Comparison of ENCODE assay signal across 17 cellular contexts in the genomic region with DNA sequence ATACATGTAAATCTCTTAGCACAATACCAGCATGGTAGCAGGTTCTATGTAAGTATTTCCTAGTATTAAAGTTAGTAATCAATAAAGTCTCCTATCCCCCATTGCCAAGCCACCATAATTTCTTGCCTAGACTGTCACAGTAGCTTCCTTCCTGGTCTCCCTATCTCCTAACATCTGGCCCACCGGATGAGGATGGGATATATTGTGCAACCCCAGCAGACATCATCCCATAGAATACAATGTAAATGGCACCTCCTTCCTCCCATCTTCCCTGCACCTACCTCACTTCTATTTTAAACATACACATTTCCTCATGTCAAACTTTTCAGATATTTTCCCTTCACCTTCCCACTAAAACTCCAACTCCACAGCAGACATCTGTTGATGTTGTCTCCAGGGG. TPM values are rescaled to one million over a fixed set of nuclear protein-coding genes. Genes with fewer than 3 reads are reported as not detected.
DNase-seq lines count a peak whose midpoint lies in the region; ATAC-seq, FAIRE-seq and TF ChIP-seq lines count a peak whose summit lies in the region.
"Had no signal": no experiment of that assay in that cellular context is flagged by ENCODE, and none has a peak within 500 bp of the region (broad histone marks: within the 10 kb centered on the region; RNA-seq: fewer than 3 reads in every experiment).

No MANE protein-coding gene starts in this region.

- POLR2A ChIA-PET in HepG2 (lab: Yijun Ruan, JAX), result no interaction called here

- no peak for TF ChIP-seq EP300 in HepG2 (IDR thresholded peaks at IDR 0.05; ENCODE audit: low read depth in 2 of 2, low read length in 2 of 2)
- TF ChIP-seq EP300 in HepG2 (CRISPR knock-in tag; IDR thresholded peaks at IDR 0.05; ENCODE audit: borderline replicate concordance), result no peak

- H3K9me3 ChIP-seq in HepG2 (ENCODE audit: low read length) (no peaks in the 10 kb centered on the region), right lobe of liver (no peaks in the 10 kb centered on the region), osteoblast (ENCODE audit: low read depth, low read length) (no peaks in the 10 kb centered on the region)
- H3K9me3 ChIP-seq: A549 had no signal

- FAIRE-seq in HepG2 (lab: Jason Lieb, UNC), result no peak
- FAIRE-seq: A549, GM12892, GM18507, H1, HTR-8/SVneo had no signal

- H3K27ac ChIP-seq in HepG2 (ENCODE audit: extremely low read length, insufficient read depth, low read length) (no peak overlapping the region), right lobe of liver (no peak overlapping the region), osteoblast (ENCODE audit: low read depth, low read length) (no peak overlapping the region)
- H3K27ac ChIP-seq: 22Rv1, A549, C4-2B had no signal

- no peak overlapping the region for H3K4me3 ChIP-seq in HepG2 (replicated peaks in 1 of 3; ENCODE audit: insufficient read depth in 1 of 3, low read depth in 2 of 3, low read length in 3 of 3)
- no peak overlapping the region for H3K4me3 ChIP-seq in right lobe of liver
- no peak overlapping the region for H3K4me3 ChIP-seq in osteoblast (ENCODE audit: insufficient read depth, low read length)
- H3K4me3 ChIP-seq: A549 had no signal

- H3K4me1 ChIP-seq in HepG2 (ENCODE audit: insufficient read depth, low read length) (peaks cover 64% of the 10 kb centered on the region), right lobe of liver (peaks cover 0 to 11% (median 3%) of the 10 kb centered on the region in 4 donors), osteoblast (ENCODE audit: insufficient read depth, low read length) (peaks cover 17% of the 10 kb centered on the region)

- intact Hi-C loops in HepG2 (cut with micrococcal nuclease; ENCODE audit: unreplicated experiment), result no loop called here
- intact Hi-C loops in right lobe of liver (cut with DNase I), result no loop called here
- intact Hi-C loops in left colon (cut with DNase I, micrococcal nuclease), result no loop called here

- peaks cover 2% of the 10 kb centered on the region for H3K79me2 ChIP-seq in HepG2 (ENCODE audit: insufficient read depth, low read length)
- no peaks in the 10 kb centered on the region for H3K79me2 ChIP-seq in osteoblast (ENCODE audit: insufficient read depth, low read length)

- TF ChIP-seq POLR2A in HepG2 (IDR thresholded peaks at IDR 0.05; ENCODE audit: insufficient read depth in 1 of 2, low read depth in 2 of 2, low read length in 2 of 2), result no peak
- no peak for TF ChIP-seq POLR2A in right lobe of liver (IDR thresholded peaks at IDR 0.05)

- H3K27me3 ChIP-seq in HepG2 (ENCODE audit: control insufficient read depth in 1 of 2, insufficient read depth in 2 of 2, low read length in 2 of 2) (no peaks in the 10 kb centered on the region), right lobe of liver (no peaks in the 10 kb centered on the region), osteoblast (ENCODE audit: insufficient read depth, low read length) (no peaks in the 10 kb centered on the region)

- in situ Hi-C loops in HepG2 (cut with HindIII; ENCODE audit: extremely low pct_ligation_motif_present, low pct_unique_long_range_greater_than_20kb), result no loop called here

- ATAC-seq in HepG2 (no peak), right lobe of liver (no peak), left colon (no peak)
- ATAC-seq: A549 had no signal

- no peak overlapping the region for H3K4me2 ChIP-seq in HepG2 (ENCODE audit: low read depth, low read length)
- no peak overlapping the region for H3K4me2 ChIP-seq in osteoblast (ENCODE audit: insufficient read depth, low read length)
- H3K4me2 ChIP-seq: A549 had no signal

- TF ChIP-seq RAD21 in HepG2 (CRISPR knock-in tag; IDR thresholded peaks at IDR 0.05), result no peak

- H3K36me3 ChIP-seq in HepG2 (replicated peaks in 1 of 2; ENCODE audit: control insufficient read depth in 1 of 2, insufficient read depth in 2 of 2, low read length in 2 of 2) (no peaks in the 10 kb centered on the region), right lobe of liver (no peaks in the 10 kb centered on the region), osteoblast (ENCODE audit: insufficient read depth, low read length) (no peaks in the 10 kb centered on the region)

- no TSS peak for BruUV-seq in HepG2 (replicated peaks; lab: Mats Ljungman, UMichigan)

- 17% methylated on average over 1 of the region's 1 CpG for WGBS in HepG2 (ENCODE audit: low lambda C conversion rate)
- WGBS in right lobe of liver (ENCODE audit: insufficient coverage, low coverage, low lambda C conversion rate, missing lambda C conversion rate), result 87% methylated on average over 1 of the region's 1 CpG

- DNase-seq in HepG2 (ENCODE audit: low spot score) (no peak), right lobe of liver (no peak), osteoblast (ENCODE audit: insufficient read length, low spot score, missing footprints) (no peak), left colon (no peak)
- DNase-seq: AML-193; CD4-positive, alpha-beta memory T cell; DMS153; DMS79; GDM1; H9 had no signal

- H2AFZ ChIP-seq in HepG2 (ENCODE audit: low read length) (no peak overlapping the region), osteoblast (ENCODE audit: low read length) (no peak overlapping the region)

- no peak for TF ChIP-seq CTCF in HepG2 (CRISPR knock-in tag; IDR thresholded peaks at IDR 0.05)
- TF ChIP-seq CTCF in right lobe of liver (IDR thresholded peaks at IDR 0.05), result no peak
- no peak for TF ChIP-seq CTCF in osteoblast (IDR thresholded peaks at IDR 0.05; ENCODE audit: extremely low read depth, low read depth, low read length)

- no peak overlapping the region for H3K9ac ChIP-seq in HepG2 (ENCODE audit: insufficient read depth, low read depth, low read length)

- H4K20me1 ChIP-seq in HepG2 (ENCODE audit: insufficient read depth, low read length), result no peaks in the 10 kb centered on the region
- H4K20me1 ChIP-seq in osteoblast (ENCODE audit: insufficient read depth, low read length), result no peaks in the 10 kb centered on the region

- CTCF ChIA-PET in HepG2 (lab: Yijun Ruan, JAX; ENCODE audit: low intra/inter-chr PET ratio, low total read pairs), result no interaction called here

RNA-seq across cellular contexts. Expression of a gene that starts 3.5 kb away (rescaled TPM):
- 8.1 and 13.3 TPM in 2 replicates for total RNA-seq in HepG2 (2016; rRNA removed; fragmentation: Illumina TruSeq; extraction: Trizol)
- total RNA-seq in HepG2 (2016; cell fraction: cytosol; rRNA removed; fragmentation: Illumina TruSeq; extraction: Trizol; ENCODE audit: low read depth), result 3.0 and 3.2 TPM in 2 replicates
- 8.0 and 11.8 TPM in 2 replicates for total RNA-seq in HepG2 (2016; cell fraction: insoluble cytoplasmic fraction; rRNA removed; fragmentation: Illumina TruSeq; extraction: Trizol)
- 7.8 and 8.0 TPM in 2 replicates for total RNA-seq in HepG2 (2016; cell fraction: membrane; rRNA removed; fragmentation: Illumina TruSeq; extraction: Trizol)
- total RNA-seq in HepG2 (2016; cell fraction: nucleus; rRNA removed; fragmentation: Illumina TruSeq; extraction: Trizol), result 15.9 and 17.1 TPM in 2 replicates
- polyA plus RNA-seq in HepG2 (2011; rRNA removed), result 14.0 and 17.0 TPM in 2 replicates
- polyA plus RNA-seq in HepG2 (2011; cell fraction: cytosol; rRNA removed), result 6.9 and 9.3 TPM in 2 replicates
- polyA plus RNA-seq in HepG2 (2011; cell fraction: nucleus; rRNA removed), result 29.0 and 46.1 TPM in 2 replicates
- 9.4 and 11.5 TPM in 2 replicates for polyA plus RNA-seq in HepG2 (2012)
- polyA plus RNA-seq in HepG2 (2016; cell fraction: cytosol; fragmentation: Illumina TruSeq; extraction: Trizol; ENCODE audit: low read depth), result 0.54 and 0.75 TPM in 2 replicates
- 4.6 and 4.8 TPM in 2 replicates for polyA plus RNA-seq in HepG2 (2016; cell fraction: insoluble cytoplasmic fraction; fragmentation: Illumina TruSeq; extraction: Trizol; ENCODE audit: low read depth)
- 2.4 and 2.5 TPM in 2 replicates for polyA plus RNA-seq in HepG2 (2016; cell fraction: membrane; fragmentation: Illumina TruSeq; extraction: Trizol; ENCODE audit: low read depth)
- polyA plus RNA-seq in HepG2 (2016; cell fraction: nucleus; fragmentation: Illumina TruSeq; extraction: Trizol; ENCODE audit: insufficient read depth, low read depth), result 27.2 and 30.6 TPM in 2 replicates
- polyA minus RNA-seq in HepG2 (2011; rRNA and poly(A)+ RNA removed; ENCODE audit: low replicate concordance), result 46.1 and 68.9 TPM in 2 replicates
- polyA minus RNA-seq in HepG2 (2011; cell fraction: cytosol; rRNA and poly(A)+ RNA removed), result 8.0 and 8.9 TPM in 2 replicates
- 17.8 and 27.4 TPM in 2 replicates for polyA minus RNA-seq in HepG2 (2011; cell fraction: nucleus; rRNA and poly(A)+ RNA removed)
- total RNA-seq in right lobe of liver, result 10 to 100 TPM in 4 of 6 experiments, 1 to 10 TPM in 2; 9.0 to 15.9 (median 10.6) TPM
- total RNA-seq in osteoblast, result 25.3 and 26.2 TPM in 2 replicates
- total RNA-seq in left colon, result 10 to 100 TPM; 21.2 to 21.6 TPM

RNA-seq across cellular contexts. Expression of a gene that starts 15.6 kb away (rescaled TPM):
- total RNA-seq in HepG2 (2016; rRNA removed; fragmentation: Illumina TruSeq; extraction: Trizol) (6.0 and 12.2 TPM in 2 replicates), right lobe of liver (1 to 10 TPM; 1.9 to 5.3 (median 3.7) TPM), osteoblast (16.3 and 17.4 TPM in 2 replicates), left colon (1 to 10 TPM; 6.2 to 8.0 TPM)
- total RNA-seq in HepG2 (2016; cell fraction: cytosol; rRNA removed; fragmentation: Illumina TruSeq; extraction: Trizol; ENCODE audit: low read depth), result 2.6 and 2.7 TPM in 2 replicates
- 5.9 and 11.3 TPM in 2 replicates for total RNA-seq in HepG2 (2016; cell fraction: insoluble cytoplasmic fraction; rRNA removed; fragmentation: Illumina TruSeq; extraction: Trizol)
- total RNA-seq in HepG2 (2016; cell fraction: membrane; rRNA removed; fragmentation: Illumina TruSeq; extraction: Trizol), result 3.3 and 3.6 TPM in 2 replicates
- 18.5 and 19.7 TPM in 2 replicates for total RNA-seq in HepG2 (2016; cell fraction: nucleus; rRNA removed; fragmentation: Illumina TruSeq; extraction: Trizol)
- polyA plus RNA-seq in HepG2 (2011; rRNA removed), result 10.8 and 15.4 TPM in 2 replicates
- 8.1 and 9.6 TPM in 2 replicates for polyA plus RNA-seq in HepG2 (2011; cell fraction: cytosol; rRNA removed)
- 24.5 and 30.2 TPM in 2 replicates for polyA plus RNA-seq in HepG2 (2011; cell fraction: nucleus; rRNA removed)
- 8.5 and 8.6 TPM in 2 replicates for polyA plus RNA-seq in HepG2 (2012)
- polyA plus RNA-seq in HepG2 (2016; cell fraction: cytosol; fragmentation: Illumina TruSeq; extraction: Trizol; ENCODE audit: low read depth), result 0.77 and 0.96 TPM in 2 replicates
- 4.7 and 5.5 TPM in 2 replicates for polyA plus RNA-seq in HepG2 (2016; cell fraction: insoluble cytoplasmic fraction; fragmentation: Illumina TruSeq; extraction: Trizol; ENCODE audit: low read depth)
- polyA plus RNA-seq in HepG2 (2016; cell fraction: membrane; fragmentation: Illumina TruSeq; extraction: Trizol; ENCODE audit: low read depth), result 1.7 and 2.0 TPM in 2 replicates
- 17.6 and 22.8 TPM in 2 replicates for polyA plus RNA-seq in HepG2 (2016; cell fraction: nucleus; fragmentation: Illumina TruSeq; extraction: Trizol; ENCODE audit: insufficient read depth, low read depth)
- 2.5 and 22.6 TPM in 2 replicates for polyA minus RNA-seq in HepG2 (2011; rRNA and poly(A)+ RNA removed; ENCODE audit: low replicate concordance)
- polyA minus RNA-seq in HepG2 (2011; cell fraction: cytosol; rRNA and poly(A)+ RNA removed), result 6.1 and 6.4 TPM in 2 replicates
- 29.2 and 34.7 TPM in 2 replicates for polyA minus RNA-seq in HepG2 (2011; cell fraction: nucleus; rRNA and poly(A)+ RNA removed)

RNA-seq across cellular contexts. Expression of a gene that starts 33.6 kb away (rescaled TPM):
- total RNA-seq in HepG2 (2016; rRNA removed; fragmentation: Illumina TruSeq; extraction: Trizol) (18.9 and 21.3 TPM in 2 replicates), right lobe of liver (10 to 100 TPM in 5 of 6 experiments, 1 to 10 TPM in 1; 7.7 to 21.6 (median 15.4) TPM), osteoblast (24.2 and 25.0 TPM in 2 replicates), left colon (10 to 100 TPM; 17.6 to 35.1 TPM)
- 3.4 and 4.3 TPM in 2 replicates for total RNA-seq in HepG2 (2016; cell fraction: cytosol; rRNA removed; fragmentation: Illumina TruSeq; extraction: Trizol; ENCODE audit: low read depth)
- total RNA-seq in HepG2 (2016; cell fraction: insoluble cytoplasmic fraction; rRNA removed; fragmentation: Illumina TruSeq; extraction: Trizol), result 17.8 and 20.4 TPM in 2 replicates
- total RNA-seq in HepG2 (2016; cell fraction: membrane; rRNA removed; fragmentation: Illumina TruSeq; extraction: Trizol), result 13.3 and 13.9 TPM in 2 replicates
- 16.6 and 20.6 TPM in 2 replicates for total RNA-seq in HepG2 (2016; cell fraction: nucleus; rRNA removed; fragmentation: Illumina TruSeq; extraction: Trizol)
- 36.2 and 36.3 TPM in 2 replicates for polyA plus RNA-seq in HepG2 (2011; rRNA removed)
- 28.2 and 31.2 TPM in 2 replicates for polyA plus RNA-seq in HepG2 (2011; cell fraction: cytosol; rRNA removed)
- polyA plus RNA-seq in HepG2 (2011; cell fraction: nucleus; rRNA removed), result 36.5 and 54.5 TPM in 2 replicates
- 22.7 and 24.1 TPM in 2 replicates for polyA plus RNA-seq in HepG2 (2012)
- 3.2 and 3.3 TPM in 2 replicates for polyA plus RNA-seq in HepG2 (2016; cell fraction: cytosol; fragmentation: Illumina TruSeq; extraction: Trizol; ENCODE audit: low read depth)
- 14.2 and 14.4 TPM in 2 replicates for polyA plus RNA-seq in HepG2 (2016; cell fraction: insoluble cytoplasmic fraction; fragmentation: Illumina TruSeq; extraction: Trizol; ENCODE audit: low read depth)
- 8.3 and 9.3 TPM in 2 replicates for polyA plus RNA-seq in HepG2 (2016; cell fraction: membrane; fragmentation: Illumina TruSeq; extraction: Trizol; ENCODE audit: low read depth)
- polyA plus RNA-seq in HepG2 (2016; cell fraction: nucleus; fragmentation: Illumina TruSeq; extraction: Trizol; ENCODE audit: insufficient read depth, low read depth), result 33.8 and 37.9 TPM in 2 replicates
- 35.9 and 51.8 TPM in 2 replicates for polyA minus RNA-seq in HepG2 (2011; rRNA and poly(A)+ RNA removed; ENCODE audit: low replicate concordance)
- 12.0 and 17.2 TPM in 2 replicates for polyA minus RNA-seq in HepG2 (2011; cell fraction: cytosol; rRNA and poly(A)+ RNA removed)
- 21.9 and 35.8 TPM in 2 replicates for polyA minus RNA-seq in HepG2 (2011; cell fraction: nucleus; rRNA and poly(A)+ RNA removed)

RNA-seq across cellular contexts. Expression of a gene that starts 41.7 kb away (rescaled TPM):
- total RNA-seq in HepG2 (2016; rRNA removed; fragmentation: Illumina TruSeq; extraction: Trizol), result 2.9 and 4.3 TPM in 2 replicates
- 1.1 and 1.8 TPM in 2 replicates for total RNA-seq in HepG2 (2016; cell fraction: cytosol; rRNA removed; fragmentation: Illumina TruSeq; extraction: Trizol; ENCODE audit: low read depth)
- 4.0 and 5.3 TPM in 2 replicates for total RNA-seq in HepG2 (2016; cell fraction: insoluble cytoplasmic fraction; rRNA removed; fragmentation: Illumina TruSeq; extraction: Trizol)
- total RNA-seq in HepG2 (2016; cell fraction: membrane; rRNA removed; fragmentation: Illumina TruSeq; extraction: Trizol), result 1.1 and 2.7 TPM in 2 replicates
- total RNA-seq in HepG2 (2016; cell fraction: nucleus; rRNA removed; fragmentation: Illumina TruSeq; extraction: Trizol), result 10.3 and 12.7 TPM in 2 replicates
- polyA plus RNA-seq in HepG2 (2011; rRNA removed), result 5.0 and 6.3 TPM in 2 replicates
- polyA plus RNA-seq in HepG2 (2011; cell fraction: cytosol; rRNA removed), result 2.3 and 3.7 TPM in 2 replicates
- polyA plus RNA-seq in HepG2 (2011; cell fraction: nucleus; rRNA removed), result 12.9 and 22.9 TPM in 2 replicates
- polyA plus RNA-seq in HepG2 (2012), result 3.7 and 5.2 TPM in 2 replicates
- 0.26 and 0.36 TPM in 2 replicates for polyA plus RNA-seq in HepG2 (2016; cell fraction: cytosol; fragmentation: Illumina TruSeq; extraction: Trizol; ENCODE audit: low read depth)
- 1.9 and 2.2 TPM in 2 replicates for polyA plus RNA-seq in HepG2 (2016; cell fraction: insoluble cytoplasmic fraction; fragmentation: Illumina TruSeq; extraction: Trizol; ENCODE audit: low read depth)
- 0.65 and 0.73 TPM in 2 replicates for polyA plus RNA-seq in HepG2 (2016; cell fraction: membrane; fragmentation: Illumina TruSeq; extraction: Trizol; ENCODE audit: low read depth)
- polyA plus RNA-seq in HepG2 (2016; cell fraction: nucleus; fragmentation: Illumina TruSeq; extraction: Trizol; ENCODE audit: insufficient read depth, low read depth), result 13.4 and 14.1 TPM in 2 replicates
- 8.0 and 29.3 TPM in 2 replicates for polyA minus RNA-seq in HepG2 (2011; rRNA and poly(A)+ RNA removed; ENCODE audit: low replicate concordance)
- 1.1 and 1.4 TPM in 2 replicates for polyA minus RNA-seq in HepG2 (2011; cell fraction: cytosol; rRNA and poly(A)+ RNA removed)
- polyA minus RNA-seq in HepG2 (2011; cell fraction: nucleus; rRNA and poly(A)+ RNA removed), result 10.0 and 27.5 TPM in 2 replicates
- 10 to 100 TPM in 3 of 6 experiments, 1 to 10 TPM in 3; 5.2 to 13.8 (median 9.1) TPM for total RNA-seq in right lobe of liver
- total RNA-seq in osteoblast, result 21.5 and 21.7 TPM in 2 replicates
- 10 to 100 TPM; 14.9 TPM for total RNA-seq in left colon

RNA-seq across cellular contexts. Expression of a gene that starts 59.2 kb away (rescaled TPM):
- total RNA-seq in HepG2 (2016; rRNA removed; fragmentation: Illumina TruSeq; extraction: Trizol), result 9.1 and 16.4 TPM in 2 replicates
- total RNA-seq in HepG2 (2016; cell fraction: cytosol; rRNA removed; fragmentation: Illumina TruSeq; extraction: Trizol; ENCODE audit: low read depth), result 2.8 and 3.8 TPM in 2 replicates
- total RNA-seq in HepG2 (2016; cell fraction: insoluble cytoplasmic fraction; rRNA removed; fragmentation: Illumina TruSeq; extraction: Trizol), result 9.2 and 15.3 TPM in 2 replicates
- total RNA-seq in HepG2 (2016; cell fraction: membrane; rRNA removed; fragmentation: Illumina TruSeq; extraction: Trizol), result 5.5 and 6.0 TPM in 2 replicates
- 18.6 and 21.3 TPM in 2 replicates for total RNA-seq in HepG2 (2016; cell fraction: nucleus; rRNA removed; fragmentation: Illumina TruSeq; extraction: Trizol)
- 30.4 and 35.0 TPM in 2 replicates for polyA plus RNA-seq in HepG2 (2011; rRNA removed)
- 23.7 and 28.2 TPM in 2 replicates for polyA plus RNA-seq in HepG2 (2011; cell fraction: cytosol; rRNA removed)
- 33.3 and 38.3 TPM in 2 replicates for polyA plus RNA-seq in HepG2 (2011; cell fraction: nucleus; rRNA removed)
- polyA plus RNA-seq in HepG2 (2012), result 18.7 and 23.0 TPM in 2 replicates
- polyA plus RNA-seq in HepG2 (2016; cell fraction: cytosol; fragmentation: Illumina TruSeq; extraction: Trizol; ENCODE audit: low read depth), result 2.6 and 3.2 TPM in 2 replicates
- 11.1 TPM in 2 replicates for polyA plus RNA-seq in HepG2 (2016; cell fraction: insoluble cytoplasmic fraction; fragmentation: Illumina TruSeq; extraction: Trizol; ENCODE audit: low read depth)
- 3.3 and 3.5 TPM in 2 replicates for polyA plus RNA-seq in HepG2 (2016; cell fraction: membrane; fragmentation: Illumina TruSeq; extraction: Trizol; ENCODE audit: low read depth)
- polyA plus RNA-seq in HepG2 (2016; cell fraction: nucleus; fragmentation: Illumina TruSeq; extraction: Trizol; ENCODE audit: insufficient read depth, low read depth), result 49.0 and 49.2 TPM in 2 replicates
- polyA minus RNA-seq in HepG2 (2011; rRNA and poly(A)+ RNA removed; ENCODE audit: low replicate concordance), result 23.9 and 31.6 TPM in 2 replicates
- 10.4 and 12.6 TPM in 2 replicates for polyA minus RNA-seq in HepG2 (2011; cell fraction: cytosol; rRNA and poly(A)+ RNA removed)
- 25.0 and 37.0 TPM in 2 replicates for polyA minus RNA-seq in HepG2 (2011; cell fraction: nucleus; rRNA and poly(A)+ RNA removed)
- total RNA-seq in right lobe of liver, result 1 to 10 TPM; 3.6 to 8.3 (median 5.2) TPM
- 10.5 and 11.5 TPM in 2 replicates for total RNA-seq in osteoblast
- total RNA-seq in left colon, result 10 to 100 TPM; 19.8 to 25.7 TPM
